ENCODE assay signal across 20 cellular contexts in genomic region chr2:162016080-162016479, GRCh38.
"Had no signal": no experiment of that assay in that cellular context is flagged by ENCODE, and none has a peak within 500 bp of the region (broad histone marks: within the 10 kb centered on the region; RNA-seq: fewer than 3 reads in every experiment).

No MANE protein-coding gene starts in this region.

- H3K9me3 Mint-ChIP-seq: activated CD4-positive, alpha-beta memory T cell treated with anti-CD3 and anti-CD28 coated beads, Interleukin-2, amount 10 ng/mL, durations not matched to agents 7 days and 5 days; brain; endodermal cell; nephron progenitor cell; stimulated activated naive B cell treated with anti-CD40 and anti-IgM and Interleukin-4, amounts not matched to agents 10 μg/mL and 1 μg/mL and 100 μg/mL, for 72 hours; WTC11 had no signal

- H3K9me3 ChIP-seq: lower lobe of right lung, spleen, thyroid gland had no signal

- H3K4me1 ChIP-seq: thyroid gland had no signal

- H3K27me3 Mint-ChIP-seq: activated CD4-positive, alpha-beta memory T cell treated with anti-CD3 and anti-CD28 coated beads, Interleukin-2, amount 10 ng/mL, durations not matched to agents 7 days and 5 days; activated CD4-positive, alpha-beta T cell treated with anti-CD3 and anti-CD28 coated beads for 36 hours; brain had no signal

- H3K27me3 ChIP-seq: dorsolateral prefrontal cortex, spleen, thyroid gland had no signal

- H3K27ac ChIP-seq: dorsolateral prefrontal cortex, epithelial cell of prostate, lower lobe of right lung, spleen, thyroid gland had no signal

- H3K4me1 Mint-ChIP-seq: nephron progenitor cell had no signal

- H3K36me3 ChIP-seq: lower lobe of right lung, thyroid gland had no signal

- H3K4me3 ChIP-seq: dorsolateral prefrontal cortex, lower lobe of right lung, spleen, thyroid gland had no signal

- H3K4me3 Mint-ChIP-seq: activated CD4-positive, alpha-beta memory T cell treated with anti-CD3 and anti-CD28 coated beads, Interleukin-2, amount 10 ng/mL, durations not matched to agents 7 days and 5 days; activated CD4-positive, alpha-beta T cell treated with anti-CD3 and anti-CD28 coated beads for 36 hours; endodermal cell; nephron progenitor cell; stimulated activated naive B cell treated with anti-CD40 and anti-IgM and Interleukin-4, amounts not matched to agents 10 μg/mL and 1 μg/mL and 100 μg/mL, for 72 hours; WTC11 had no signal

- H3K27ac Mint-ChIP-seq: endodermal cell; nephron progenitor cell; stimulated activated naive B cell treated with anti-CD40 and anti-IgM and Interleukin-4, amounts not matched to agents 10 μg/mL and 1 μg/mL and 100 μg/mL, for 72 hours; WTC11 had no signal

- H3K36me3 Mint-ChIP-seq: brain; stimulated activated naive B cell treated with anti-CD40 and anti-IgM and Interleukin-4, amounts not matched to agents 10 μg/mL and 1 μg/mL and 100 μg/mL, for 72 hours; WTC11 had no signal

- ATAC-seq: activated CD4-positive, alpha-beta T cell treated with anti-CD3 and anti-CD28 coated beads for 36 hours; lower lobe of right lung; stimulated activated naive B cell treated with anti-CD40 and anti-IgM and Interleukin-4, amounts not matched to agents 10 μg/mL and 1 μg/mL and 100 μg/mL, for 72 hours; WTC11 had no signal

- DNase-seq: activated CD4-positive, alpha-beta memory T cell treated with anti-CD3 and anti-CD28 coated beads, Interleukin-2, amount 10 ng/mL, durations not matched to agents 7 days and 5 days; activated CD4-positive, alpha-beta T cell treated with anti-CD3 and anti-CD28 coated beads for 36 hours; activated CD8-positive, alpha-beta memory T cell treated with anti-CD3 and anti-CD28 coated beads, Interleukin-2, amount 50 U/mL, for 48 hours; anterior cingulate cortex; central memory CD4-positive, alpha-beta T cell; dorsolateral prefrontal cortex; endodermal cell; foreskin fibroblast; glutamatergic neuron; hippocampal formation; lower lobe of right lung; nephron progenitor cell; nucleus accumbens; spleen; stimulated activated CD4-positive, alpha-beta T cell treated with anti-CD3 and anti-CD28 coated beads, Interleukin-4, amount 100 ng/mL, for 4 hours; stimulated activated naive B cell treated with anti-CD40 and anti-IgM and Interleukin-4, amounts not matched to agents 10 μg/mL and 1 μg/mL and 100 μg/mL, for 72 hours; thyroid gland had no signal
